In the genomic region with DNA sequence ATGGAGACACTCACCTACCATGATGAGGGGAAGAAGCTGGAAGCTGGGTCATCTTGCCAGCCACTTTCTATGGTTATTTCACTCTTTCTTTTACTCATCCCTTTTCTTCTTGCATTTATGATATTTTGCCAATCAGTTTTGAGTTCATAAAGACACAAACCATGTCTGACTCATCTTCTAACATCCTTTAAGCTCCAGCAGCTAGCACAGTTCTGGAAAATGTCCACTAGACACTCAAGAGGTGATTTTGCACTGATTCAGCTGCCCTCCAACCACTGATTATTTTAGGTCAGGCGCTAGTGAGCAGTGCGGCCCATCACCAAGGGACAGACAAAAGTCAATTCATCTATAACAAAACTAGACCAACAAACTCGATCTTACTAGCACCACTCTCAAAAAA, we compare ENCODE assay signal across 18 cellular contexts.
DNase-seq lines count a peak whose midpoint lies in the region; ATAC-seq and TF ChIP-seq lines count a peak whose summit lies in the region.
"Had no signal": no experiment of that assay in that cellular context is flagged by ENCODE, and none has a peak within 500 bp of the region (broad histone marks: within the 10 kb centered on the region; RNA-seq: fewer than 3 reads in every experiment).

No MANE protein-coding gene starts in this region.

- TF ChIP-seq CTCF in brain microvascular endothelial cell (IDR thresholded peaks at IDR 0.05; ENCODE audit: low read depth, low read length, missing control alignments): no peak
- TF ChIP-seq CTCF in heart right ventricle (IDR thresholded peaks at IDR 0.05): no peak

- no peak overlapping the region for H3K4me2 ChIP-seq in Karpas-422 (ENCODE audit: low read depth, low read length, poor library complexity, severe bottlenecking)
- H3K4me2 ChIP-seq: PC-9 had no signal

- no peaks in the 10 kb centered on the region for H3K36me3 ChIP-seq in ACC112 (ENCODE audit: insufficient read depth, low read length)
- no peaks in the 10 kb centered on the region for H3K36me3 ChIP-seq in Karpas-422 (ENCODE audit: insufficient read depth, low read length)
- no peaks in the 10 kb centered on the region for H3K36me3 ChIP-seq in brain microvascular endothelial cell (replicated peaks)
- no peaks in the 10 kb centered on the region for H3K36me3 ChIP-seq in heart right ventricle
- H3K36me3 ChIP-seq: right atrium auricular region had no signal

- peaks cover 46% of the 10 kb centered on the region for H3K4me1 ChIP-seq in ACC112 (ENCODE audit: control insufficient read depth, insufficient read depth, low read length, unreplicated experiment)
- peaks cover 7% of the 10 kb centered on the region; the same call in 1 of the 2 replicates for H3K4me1 ChIP-seq in Karpas-422 (ENCODE audit: low read length)
- H3K4me1 ChIP-seq in heart right ventricle: peaks cover 3 to 26% (median 17%) of the 10 kb centered on the region in 9 donors

- DNase-seq in Karpas-422: no peak
- DNase-seq in brain microvascular endothelial cell: peak; percentile 69
- peak; percentile 39 for DNase-seq in kidney tubule cell (ENCODE audit: low spot score)
- DNase-seq in heart right ventricle: no peak
- DNase-seq: activated CD4-positive, alpha-beta T cell treated with anti-CD3 and anti-CD28 coated beads, Interleukin-2, amount 50 U/mL, for 1 hour; activated naive CD8-positive, alpha-beta T cell treated with anti-CD3 and anti-CD28 coated beads, Interleukin-2, amount 50 U/mL, for 24 hours; activated T-cell treated with anti-CD3 and anti-CD28 coated beads, Interleukin-2, amount 50 U/mL, for 48 hours; islet precursor cell; MM.1S; NCI-H187 treated with DMSO at 0.1 percent for 48 hours; NCI-H510A treated with DMSO at 0.1 percent for 48 hours; PC-9; stimulated activated CD4-positive, alpha-beta T cell treated with anti-CD3 and anti-CD28 coated beads, Interleukin-2, amount 100 ng/mL, for 24 hours had no signal

- H3K27me3 ChIP-seq in ACC112 (ENCODE audit: insufficient read depth, low read length) (no peaks in the 10 kb centered on the region), Karpas-422 (ENCODE audit: low read length) (0 out of 2 replicates have a peak, but pooled peaks cover 3% of the 10 kb centered on the region), brain microvascular endothelial cell (replicated peaks) (no peaks in the 10 kb centered on the region), heart right ventricle (no peaks in the 10 kb centered on the region)
- H3K27me3 ChIP-seq: right atrium auricular region had no signal

- H2AFZ ChIP-seq in ACC112 (ENCODE audit: low read length, unreplicated experiment) (peak overlapping the region; percentile 3), Karpas-422 (ENCODE audit: low read length) (0 out of 2 replicates have a peak overlapping the region, but pooled peaks have one; percentile 60)
- H2AFZ ChIP-seq: PC-9 had no signal

- in situ Hi-C loops in brain microvascular endothelial cell (cut with HindIII; ENCODE audit: low pct_ligation_motif_present, low sequenced_read_pairs): no loop called here

- H3K9me3 ChIP-seq in Karpas-422 (ENCODE audit: low read length) (no peaks in the 10 kb centered on the region), heart right ventricle (no peaks in the 10 kb centered on the region)
- H3K9me3 ChIP-seq: right atrium auricular region had no signal

- no peaks in the 10 kb centered on the region for H4K20me1 ChIP-seq in Karpas-422 (ENCODE audit: insufficient read depth, low read depth, low read length)

- H3K4me3 ChIP-seq in ACC112 (ENCODE audit: low read depth, low read length) (no peak overlapping the region; the same call in 1 of the 2 replicates), Karpas-422 (ENCODE audit: low read length) (no peak overlapping the region), brain microvascular endothelial cell (ENCODE audit: low read depth, low read length) (no peak overlapping the region), heart right ventricle (no peak overlapping the region)
- H3K4me3 ChIP-seq: PC-9, right atrium auricular region had no signal

- peak overlapping the region; percentile 40; the same call in 1 of the 2 replicates for H3K27ac ChIP-seq in ACC112 (ENCODE audit: low read depth, low read length)
- H3K27ac ChIP-seq in Karpas-422 (ENCODE audit: low read length): no peak overlapping the region
- no peak overlapping the region for H3K27ac ChIP-seq in brain microvascular endothelial cell
- H3K27ac ChIP-seq in heart right ventricle: no peak overlapping the region
- H3K27ac ChIP-seq: PC-9, right atrium auricular region had no signal

- ATAC-seq in GM21526 (IDR thresholded peaks at IDR 0.05; ENCODE audit: low FRiP score, unreplicated experiment) (no peak), HG03469 (IDR thresholded peaks at IDR 0.05; ENCODE audit: unreplicated experiment) (no peak), GM19023 (IDR thresholded peaks at IDR 0.05; ENCODE audit: unreplicated experiment) (no peak), heart right ventricle (no peak)
- ATAC-seq: activated naive CD8-positive, alpha-beta T cell treated with anti-CD3 and anti-CD28 coated beads, Interleukin-2, amount 50 U/mL, for 24 hours had no signal

- WGBS in heart right ventricle, 2 donors: 91 to 92% methylated on average over 3 of the region's 3 CpGs

- no peaks in the 10 kb centered on the region for H3K9me2 ChIP-seq in Karpas-422 (replicated peaks; ENCODE audit: insufficient read depth, low read length)

- no peak overlapping the region for H3K9ac ChIP-seq in Karpas-422 (ENCODE audit: low read length)

- H3K79me2 ChIP-seq in ACC112 (ENCODE audit: control insufficient read depth, insufficient read depth, low read length, unreplicated experiment) (no peaks in the 10 kb centered on the region), Karpas-422 (ENCODE audit: low read length) (no peaks in the 10 kb centered on the region)

- intact Hi-C loops in heart right ventricle (cut with DNase I): loop anchor here in 2 of 10 donors (5.0 to 10.0 kb wide), 3 partner anchors 130 to 530 kb away; no protein-coding TSS in a partner anchor

Comparison
In these comparisons a context has a peak if more than half of its experiments do, and no peak if none do; other contexts are left out.
1. DNase-seq: peak in brain microvascular endothelial cell (single experiment) and kidney tubule cell (single experiment); none in Karpas-422 (single experiment) and heart right ventricle (0 of 2).